20 cellular contexts compared by ENCODE assay signal in the genomic region with DNA sequence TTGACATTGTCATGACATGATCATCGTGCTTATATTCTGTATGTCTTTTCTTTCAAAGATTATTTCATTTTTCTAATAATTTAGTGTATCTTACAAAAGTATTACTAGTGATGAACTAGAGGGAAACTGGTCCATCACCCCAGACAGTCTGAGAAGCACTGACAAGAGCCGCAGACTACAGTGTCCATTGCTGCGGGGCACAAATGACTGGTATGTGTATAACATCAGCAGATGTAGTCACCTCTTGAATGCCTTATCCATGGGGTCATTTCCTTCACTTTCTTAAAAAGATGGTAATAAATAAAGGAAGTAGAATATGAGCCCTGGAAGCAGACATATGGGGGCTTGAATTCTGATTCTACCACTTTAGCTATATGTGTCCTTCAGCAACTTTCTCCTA.
"Had no signal": no experiment of that assay in that cellular context is flagged by ENCODE, and none has a peak within 500 bp of the region (broad histone marks: within the 10 kb centered on the region; RNA-seq: fewer than 3 reads in every experiment).

No MANE protein-coding gene starts in this region.

- H3K36me3 ChIP-seq: gastrocnemius medialis, ovary had no signal

- ATAC-seq: esophagus mucosa; gastrocnemius medialis; left lobe of liver; natural killer cell; psoas muscle; right cardiac atrium; stimulated activated naive CD8-positive, alpha-beta T cell treated with anti-CD3 and anti-CD28 coated beads, Interleukin-15, amount 100 ng/mL, for 72 hours had no signal

- H3K27ac ChIP-seq: epithelial cell of prostate, gastrocnemius medialis, ovary, psoas muscle, suprapubic skin had no signal

- H3K4me1 ChIP-seq: gastrocnemius medialis, psoas muscle had no signal

- H3K27me3 ChIP-seq: gastrocnemius medialis, ovary, spleen, suprapubic skin had no signal

- H3K4me3 ChIP-seq: gastrocnemius medialis, lung, ovary, psoas muscle, skin epidermis, spleen, suprapubic skin had no signal

- H3K9me3 ChIP-seq: gastrocnemius medialis, ovary, psoas muscle, spleen, suprapubic skin had no signal

- DNase-seq: cortex of kidney; effector CD4-positive, alpha-beta T cell; foreskin fibroblast; gastrocnemius medialis; kidney; natural killer cell; occipital lobe; ovary; posterior cingulate gyrus; psoas muscle; right cardiac atrium; spleen; stimulated activated naive CD4-positive, alpha-beta T cell; stimulated activated naive CD8-positive, alpha-beta T cell treated with anti-CD3 and anti-CD28 coated beads, Interleukin-15, amount 100 ng/mL, for 72 hours had no signal
